Comparison of ENCODE assay signal across 18 cellular contexts in genomic region chr19:30088567-30088966, GRCh38.
DNase-seq lines count a peak whose midpoint lies in the region; ATAC-seq, FAIRE-seq and TF ChIP-seq lines count a peak whose summit lies in the region.
"Had no signal": no experiment of that assay in that cellular context is flagged by ENCODE, and none has a peak within 500 bp of the region (broad histone marks: within the 10 kb centered on the region; RNA-seq: fewer than 3 reads in every experiment).

No MANE protein-coding gene starts in this region.

- H3K4me3 ChIP-seq in HEK293 (ENCODE audit: low read depth, low read length) (no peak overlapping the region), RWPE2 (ENCODE audit: severe bottlenecking) (no peak overlapping the region), HepG2 (replicated peaks in 1 of 3; ENCODE audit: insufficient read depth in 1 of 3, low read depth in 2 of 3, low read length in 3 of 3) (no peak overlapping the region)
- H3K4me3 ChIP-seq: BLaER1 treated with 17β-estradiol and CSF1 and Interleukin-3, amounts not matched to agents 10 nM and 100 nM; GM12878 had no signal

- no peak for TF ChIP-seq POLR2A in HepG2 (IDR thresholded peaks at IDR 0.05; ENCODE audit: insufficient read depth in 1 of 2, low read depth in 2 of 2, low read length in 2 of 2)

- peak; percentile 6 for DNase-seq in RWPE2 (ENCODE audit: low spot score)
- no peak for DNase-seq in HepG2 (ENCODE audit: low spot score)
- DNase-seq in posterior vena cava (ENCODE audit: low spot score): peak; percentile 40
- no peak for DNase-seq in amygdala (lab: John Stamatoyannopoulos, UW)
- DNase-seq: CD8-positive, alpha-beta T cell; DMS 273 treated with DMSO at 0.1 percent for 48 hours; DMS53; DND-41; EL; H9 had no signal

- TF ChIP-seq EP300 in HepG2 (IDR thresholded peaks at IDR 0.05; ENCODE audit: low read depth in 2 of 2, low read length in 2 of 2) (no peak), HepG2 (CRISPR knock-in tag; IDR thresholded peaks at IDR 0.05; ENCODE audit: borderline replicate concordance) (no peak)

- no peak overlapping the region for H3K9ac ChIP-seq in HepG2 (ENCODE audit: insufficient read depth, low read depth, low read length)
- H3K9ac ChIP-seq: BLaER1 treated with 17β-estradiol and CSF1 and Interleukin-3, amounts not matched to agents 10 nM and 100 nM had no signal

- no peak for TF ChIP-seq RAD21 in HepG2 (CRISPR knock-in tag; IDR thresholded peaks at IDR 0.05)

- in situ Hi-C loops in HepG2 (cut with HindIII; ENCODE audit: extremely low pct_ligation_motif_present, low pct_unique_long_range_greater_than_20kb): no loop called here

- no peak for FAIRE-seq in HepG2 (lab: Jason Lieb, UNC)
- FAIRE-seq: GM12878, GM19239, H1 had no signal

- no peak overlapping the region for H3K27ac ChIP-seq in HEK293 (ENCODE audit: extremely low read depth, low read depth, low read length)
- H3K27ac ChIP-seq in RWPE2 (ENCODE audit: poor library complexity, severe bottlenecking): no peak overlapping the region
- no peak overlapping the region for H3K27ac ChIP-seq in HepG2 (ENCODE audit: extremely low read length, insufficient read depth, low read length)
- H3K27ac ChIP-seq: BLaER1 treated with 17β-estradiol and CSF1 and Interleukin-3, amounts not matched to agents 10 nM and 100 nM; HL-60 had no signal

- no TSS peak for BruUV-seq in HepG2 (replicated peaks; lab: Mats Ljungman, UMichigan)

- H3K79me2 ChIP-seq in HepG2 (ENCODE audit: insufficient read depth, low read length): no peaks in the 10 kb centered on the region

- no peak for TF ChIP-seq CTCF in HEK293 (tag by site-specific recombination; IDR thresholded peaks at IDR 0.05)
- TF ChIP-seq CTCF in RWPE2 (IDR thresholded peaks at IDR 0.05; ENCODE audit: poor library complexity, severe bottlenecking): no peak
- no peak for TF ChIP-seq CTCF in HepG2 (CRISPR knock-in tag; IDR thresholded peaks at IDR 0.05)

- no peak overlapping the region for H2AFZ ChIP-seq in HepG2 (ENCODE audit: low read length)

- POLR2A ChIA-PET in HEK293 (lab: Yijun Ruan, JAX): no interaction called here
- POLR2A ChIA-PET in HepG2 (lab: Yijun Ruan, JAX): no interaction called here

- no peaks in the 10 kb centered on the region for H3K9me3 ChIP-seq in HEK293 (ENCODE audit: control insufficient read depth, insufficient read depth, low read depth, low read length)
- H3K9me3 ChIP-seq in RWPE2 (ENCODE audit: severe bottlenecking): no peaks in the 10 kb centered on the region
- no peaks in the 10 kb centered on the region for H3K9me3 ChIP-seq in HepG2 (ENCODE audit: low read length)
- H3K9me3 ChIP-seq: BLaER1 treated with 17β-estradiol and CSF1 and Interleukin-3, amounts not matched to agents 10 nM and 100 nM had no signal

- 30% methylated on average over 2 of the region's 7 CpGs for WGBS in HepG2 (ENCODE audit: low lambda C conversion rate)

- no peak overlapping the region for H3K4me2 ChIP-seq in HepG2 (ENCODE audit: low read depth, low read length)
- H3K4me2 ChIP-seq: BLaER1 treated with 17β-estradiol and CSF1 and Interleukin-3, amounts not matched to agents 10 nM and 100 nM had no signal

- CTCF ChIA-PET in HEK293 (lab: Yijun Ruan, JAX) (interaction anchor here (0.6 kb wide), 1 partner anchor 9 kb away, joined by 3 read pairs; no protein-coding TSS in a partner anchor), HepG2 (lab: Yijun Ruan, JAX; ENCODE audit: low intra/inter-chr PET ratio, low total read pairs) (no interaction called here)

- ATAC-seq in RWPE2 (ENCODE audit: low read depth): no peak
- no peak for ATAC-seq in HepG2
- ATAC-seq in GM19023 (IDR thresholded peaks at IDR 0.05; ENCODE audit: unreplicated experiment): no peak
- ATAC-seq in HG03175 (IDR thresholded peaks at IDR 0.05; ENCODE audit: unreplicated experiment): no peak
- ATAC-seq: CD8-positive, alpha-beta T cell; GM12878 had no signal

- H3K4me1 ChIP-seq in HEK293 (ENCODE audit: control insufficient read depth, insufficient read depth, low read length) (peaks cover 18% of the 10 kb centered on the region), RWPE2 (ENCODE audit: insufficient read depth, poor library complexity, severe bottlenecking) (no peaks in the 10 kb centered on the region), HepG2 (ENCODE audit: insufficient read depth, low read length) (no peaks in the 10 kb centered on the region)

- intact Hi-C loops in HepG2 (cut with micrococcal nuclease; ENCODE audit: unreplicated experiment) (no loop called here), posterior vena cava (cut with DNase I) (no loop called here)

- H3K27me3 ChIP-seq in RWPE2 (ENCODE audit: insufficient read depth, poor library complexity, severe bottlenecking) (no peaks in the 10 kb centered on the region), HepG2 (ENCODE audit: control insufficient read depth in 1 of 2, insufficient read depth in 2 of 2, low read length in 2 of 2) (peaks cover 5 to 17% of the 10 kb centered on the region in 2 experiments; a peak in 3 of 5 replicates)
- H3K27me3 ChIP-seq: BLaER1 treated with 17β-estradiol and CSF1 and Interleukin-3, amounts not matched to agents 10 nM and 100 nM had no signal

- H3K36me3 ChIP-seq in HEK293 (ENCODE audit: control insufficient read depth in 2 of 2, insufficient read depth in 1 of 2, low read length in 2 of 2) (no peaks in the 10 kb centered on the region), RWPE2 (ENCODE audit: low read depth) (no peaks in the 10 kb centered on the region), HepG2 (replicated peaks in 1 of 2; ENCODE audit: control insufficient read depth in 1 of 2, insufficient read depth in 2 of 2, low read length in 2 of 2) (no peaks in the 10 kb centered on the region)
- H3K36me3 ChIP-seq: BLaER1 treated with 17β-estradiol and CSF1 and Interleukin-3, amounts not matched to agents 10 nM and 100 nM had no signal

- H4K20me1 ChIP-seq in HepG2 (ENCODE audit: insufficient read depth, low read length): no peaks in the 10 kb centered on the region
- H4K20me1 ChIP-seq: BLaER1 treated with 17β-estradiol and CSF1 and Interleukin-3, amounts not matched to agents 10 nM and 100 nM had no signal

TF ChIP-seq in HEK293, 187 proteins besides CTCF, POLR2A, EP300 and RAD21:
- TF ChIP-seq ATF2 (tag by site-specific recombination; IDR thresholded peaks at IDR 0.05; ENCODE audit: low read depth) (0 out of 2 replicates have a peak, but pooled peaks have one; percentile 5), SALL2 (tag by site-specific recombination; IDR thresholded peaks at IDR 0.05; ENCODE audit: borderline replicate concordance) (no peak)

TF ChIP-seq in HepG2, 621 proteins besides CTCF, POLR2A, EP300 and RAD21:
- no peak for TF ChIP-seq KAT8 (CRISPR knock-in tag; IDR thresholded peaks at IDR 0.05)
- TF ChIP-seq ZNF710 (CRISPR knock-in tag; IDR thresholded peaks at IDR 0.05; ENCODE audit: borderline replicate concordance): no peak
- TF ChIP-seq LCORL (IDR thresholded peaks at IDR 0.05): no peak
- TF ChIP-seq LCORL (CRISPR knock-in tag; IDR thresholded peaks at IDR 0.05): no peak
- TF ChIP-seq ZBTB26 (CRISPR knock-in tag; IDR thresholded peaks at IDR 0.05; ENCODE audit: borderline replicate concordance): no peak
- no peak for TF ChIP-seq ZBTB2 (CRISPR knock-in tag; IDR thresholded peaks at IDR 0.05; ENCODE audit: low read depth)
- TF ChIP-seq ZNF30 (CRISPR knock-in tag; IDR thresholded peaks at IDR 0.05): no peak
- TF ChIP-seq ATF1 (CRISPR knock-in tag; IDR thresholded peaks at IDR 0.05): no peak
- peak; percentile 93 for TF ChIP-seq ATF7 (IDR thresholded peaks at IDR 0.05)
- TF ChIP-seq ATF7 (CRISPR knock-in tag; IDR thresholded peaks at IDR 0.05): no peak

Comparison
In these comparisons a context has a peak if more than half of its experiments do, and no peak if none do; other contexts are left out.
1. DNase-seq: peak in RWPE2 (single experiment) and posterior vena cava (single experiment); none in HepG2 (single experiment) and amygdala (0 of 56).
2. Of the 63 proteins assayed by ChIP-seq in both HepG2 and HEK293: peak only in HepG2: none; only in HEK293: ATF2; in both: none; in neither: 62.